ENCODE assay signal across 8 cellular contexts in genomic region chr6:37005061-37005810, GRCh38. TPM values are rescaled to one million over a fixed set of nuclear protein-coding genes. Genes with fewer than 3 reads are reported as not detected.
DNase-seq lines count a peak whose midpoint lies in the region; ATAC-seq and TF ChIP-seq lines count a peak whose summit lies in the region.
"Had no signal": no experiment of that assay in that cellular context is flagged by ENCODE, and none has a peak within 500 bp of the region (broad histone marks: within the 10 kb centered on the region; RNA-seq: fewer than 3 reads in every experiment).

Gene FGD2, plus strand, starts transcription at chr6:37005655. Its CDS starts 163 bp downstream, at chr6:37005818.

- no peaks in the 10 kb centered on the region for H3K9me3 ChIP-seq in liver (ENCODE audit: control insufficient read depth in 4 of 4, low read length in 3 of 4)
- H3K9me3 ChIP-seq: SJSA1 had no signal

- no peak for TF ChIP-seq RAD21 in liver (IDR thresholded peaks at IDR 0.05)

- CTCF ChIA-PET in RWPE1 (lab: Yijun Ruan, JAX), result no interaction called here

- POLR2A ChIA-PET in RWPE1 (lab: Yijun Ruan, JAX; ENCODE audit: low non-redundant PET), result no interaction called here

- no peaks in the 10 kb centered on the region for H3K27me3 ChIP-seq in liver (ENCODE audit: control insufficient read depth in 4 of 4, insufficient read depth in 4 of 4, low read length in 3 of 4)
- peaks cover 12% of the 10 kb centered on the region for H3K27me3 ChIP-seq in foreskin keratinocyte
- H3K27me3 ChIP-seq: SJSA1 had no signal

- H3K4me1 ChIP-seq in liver (ENCODE audit: control insufficient read depth in 4 of 4, insufficient read depth in 4 of 4, low read length in 3 of 4) (no peaks in the 10 kb centered on the region), foreskin keratinocyte (no peaks in the 10 kb centered on the region)

- WGBS in liver, result 84% methylated on average over 14 of the region's 14 CpGs

- peak within 1 kb of the TSS in 2 of 3 donors; percentile 12 to 33 for H3K4me3 ChIP-seq in liver (ENCODE audit: low read depth in 1 of 3, low read length in 3 of 3)
- H3K4me3 ChIP-seq: SJSA1 had no signal

- H3K27ac ChIP-seq in RWPE1 (peak within 1 kb of the TSS; percentile 46; the same call in 1 of the 2 replicates), liver (ENCODE audit: low read depth in 1 of 2, low read length in 2 of 2) (peak within 1 kb of the TSS in 1 of 2 donors; percentile 25), foreskin keratinocyte (no peak within 1 kb of the TSS)
- H3K27ac ChIP-seq: SJSA1 had no signal

- DNase-seq in RWPE1 (ENCODE audit: low spot score) (no peak), H4 (ENCODE audit: low spot score) (no peak), foreskin keratinocyte (no peak), NCI-H748 treated with DMSO at 0.1 percent for 48 hours (lab: John Stamatoyannopoulos, UW) (no peak)

- H3K9ac ChIP-seq in liver (ENCODE audit: low read depth in 1 of 2, low read length in 2 of 2), result peak within 1 kb of the TSS in 1 of 2 donors; percentile 44

- peak; percentile 67 for ATAC-seq in GM18909 (IDR thresholded peaks at IDR 0.05; ENCODE audit: poor library complexity, unreplicated experiment)
- ATAC-seq in HG02759 (IDR thresholded peaks at IDR 0.05; ENCODE audit: unreplicated experiment), result peak; percentile 70
- no peak for ATAC-seq in foreskin keratinocyte

- no peak for TF ChIP-seq CTCF in RWPE1 (conservative IDR thresholded peaks at IDR 0.05; ENCODE audit: low read depth)
- TF ChIP-seq CTCF in liver (IDR thresholded peaks at IDR 0.05; ENCODE audit: low read depth, low read length, missing input control), result no peak
- no peak for TF ChIP-seq CTCF in foreskin keratinocyte (conservative IDR thresholded peaks at IDR 0.05)

- H3K36me3 ChIP-seq in liver (ENCODE audit: control insufficient read depth in 4 of 4, insufficient read depth in 3 of 4, low read depth in 1 of 4, low read length in 3 of 4), result no peaks in the 10 kb centered on the region
- H3K36me3 ChIP-seq: SJSA1 had no signal

TF ChIP-seq in liver, 16 proteins besides CTCF, POLR2A, EP300 and RAD21:
- TF ChIP-seq NR2F2 (IDR thresholded peaks at IDR 0.05) (no peak), YY1 (IDR thresholded peaks at IDR 0.05) (no peak), TAF1 (conservative IDR thresholded peaks at IDR 0.05) (no peak), GABPA (IDR thresholded peaks at IDR 0.05 in 1 of 2, conservative IDR thresholded peaks at IDR 0.05 in 1 of 2) (no peak), HNF4A (conservative IDR thresholded peaks at IDR 0.05) (no peak), FOXA1 (IDR thresholded peaks at IDR 0.05) (no peak), SP1 (IDR thresholded peaks at IDR 0.05) (no peak), MAX (IDR thresholded peaks at IDR 0.05) (no peak), EGR1 (IDR thresholded peaks at IDR 0.05; ENCODE audit: low read depth in 2 of 2) (no peak), FOXA2 (IDR thresholded peaks at IDR 0.05) (no peak), REST (IDR thresholded peaks at IDR 0.05) (no peak), JUND (IDR thresholded peaks at IDR 0.05) (no peak), RXRA (IDR thresholded peaks at IDR 0.05) (no peak), HNF4G (IDR thresholded peaks at IDR 0.05) (no peak), ATF3 (IDR thresholded peaks at IDR 0.05) (no peak), ZBTB33 (IDR thresholded peaks at IDR 0.05) (no peak)

RNA-seq across cellular contexts. Expression of gene FGD2, which starts in this region (rescaled TPM):
- total RNA-seq in liver, result 10 to 100 TPM; 12.4 to 24.4 TPM
- 1 to 10 TPM; 4.6 to 5.8 TPM for polyA plus RNA-seq in liver
- total RNA-seq in H4 (2014; rRNA removed; shearing (Covaris generic)), result not detected in 2 replicates
- total RNA-seq in foreskin keratinocyte, result 0.07 and 0.14 TPM in 2 replicates
- polyA plus RNA-seq in foreskin keratinocyte, result 0.04 TPM in 1 of 2 replicates, not detected in the other
- total RNA-seq: SJSA1 had no signal

Comparison
In these comparisons a context has a peak if more than half of its experiments do, and no peak if none do; other contexts are left out.
1. RNA of gene FGD2 (total RNA-seq): 12.4 to 24.4 TPM in liver; 0.07 to 0.14 TPM in foreskin keratinocyte and not detected in H4; every median in the first group is over 10 times any median in the second.